Comparison of ENCODE assay signal across 8 cellular contexts in genomic region chr11:14520902-14521151, GRCh38. TPM values are rescaled to one million over a fixed set of nuclear protein-coding genes. Genes with fewer than 3 reads are reported as not detected.
DNase-seq lines count a peak whose midpoint lies in the region; ATAC-seq and TF ChIP-seq lines count a peak whose summit lies in the region.

No MANE protein-coding gene starts in this region.

- peak overlapping the region; percentile 79 for H3K4me2 ChIP-seq in SU-DHL-6 (ENCODE audit: low read depth, low read length, poor library complexity, severe bottlenecking)
- H3K4me2 ChIP-seq in skeletal muscle satellite cell (ENCODE audit: low read length), result peak overlapping the region; percentile 83

- peaks cover 28% of the 10 kb centered on the region for H3F3A ChIP-seq in SU-DHL-6 (ENCODE audit: insufficient read depth)

- H3K4me3 ChIP-seq in H7 (ENCODE audit: insufficient read depth, low read depth, low read length) (peak overlapping the region; percentile 57), SU-DHL-6 (ENCODE audit: insufficient read depth, low read length, poor library complexity, severe bottlenecking) (peak overlapping the region; percentile 69), fibroblast of the aortic adventitia (ENCODE audit: low read depth, low read length) (peak overlapping the region; percentile 68), skeletal muscle satellite cell (ENCODE audit: low read length) (peak overlapping the region; percentile 88)

- ATAC-seq in HG02763 (IDR thresholded peaks at IDR 0.05; ENCODE audit: unreplicated experiment) (no peak), HG02642 (IDR thresholded peaks at IDR 0.05; ENCODE audit: poor library complexity, unreplicated experiment) (no peak)

- H4K20me1 ChIP-seq in SU-DHL-6 (ENCODE audit: low read depth, low read length), result no peaks in the 10 kb centered on the region

- TF ChIP-seq CTCF in SU-DHL-6 (IDR thresholded peaks at IDR 0.05; ENCODE audit: insufficient read depth, low read length, poor library complexity, severe bottlenecking), result no peak
- no peak for TF ChIP-seq CTCF in fibroblast of the aortic adventitia (IDR thresholded peaks at IDR 0.05; ENCODE audit: insufficient read depth, low read length)

- H3K9me3 ChIP-seq in SU-DHL-6 (ENCODE audit: insufficient read depth, low read length) (no peaks in the 10 kb centered on the region), skeletal muscle satellite cell (replicated peaks; ENCODE audit: low read length) (no peaks in the 10 kb centered on the region)

- H2AFZ ChIP-seq in SU-DHL-6 (ENCODE audit: low read depth, low read length, severe bottlenecking), result peak overlapping the region; percentile 96

- no peak overlapping the region for H3K27ac ChIP-seq in SU-DHL-6 (ENCODE audit: low read depth, low read length)

- peaks cover 9% of the 10 kb centered on the region for H3K4me1 ChIP-seq in skeletal muscle satellite cell (ENCODE audit: control insufficient read depth, insufficient read depth, low read length)

- DNase-seq in H7, result no peak
- DNase-seq in fibroblast of the aortic adventitia (ENCODE audit: low read depth), result no peak
- no peak for DNase-seq in NCI-H524 treated with DMSO at 0.1 percent for 48 hours (lab: John Stamatoyannopoulos, UW)
- DNase-seq in activated CD4-positive, alpha-beta T cell treated with anti-CD3 and anti-CD28 coated beads, Interleukin-2, amount 50 U/mL, for 1 hour, result no peak

- no peaks in the 10 kb centered on the region for H3K9me2 ChIP-seq in SU-DHL-6 (replicated peaks; ENCODE audit: insufficient read depth, low read length)

- H3K79me2 ChIP-seq in SU-DHL-6 (ENCODE audit: insufficient read depth, low read length), result peaks cover 26% of the 10 kb centered on the region

- H3K36me3 ChIP-seq in H7 (replicated peaks; ENCODE audit: control insufficient read depth, insufficient read depth, low read length), result peaks cover 2% of the 10 kb centered on the region
- H3K36me3 ChIP-seq in SU-DHL-6 (ENCODE audit: low read length), result peaks cover 18% of the 10 kb centered on the region
- peaks cover 21% of the 10 kb centered on the region for H3K36me3 ChIP-seq in skeletal muscle satellite cell (ENCODE audit: insufficient read depth, low read length)

- H3K27me3 ChIP-seq in H7 (ENCODE audit: control insufficient read depth, insufficient read depth, low read length), result no peaks in the 10 kb centered on the region
- H3K27me3 ChIP-seq in SU-DHL-6 (ENCODE audit: low read length), result no peaks in the 10 kb centered on the region
- no peaks in the 10 kb centered on the region for H3K27me3 ChIP-seq in skeletal muscle satellite cell (ENCODE audit: control insufficient read depth, insufficient read depth, low read length)

- peak overlapping the region; percentile 81 for H3K9ac ChIP-seq in SU-DHL-6 (ENCODE audit: low read length)
- peak overlapping the region; percentile 98 for H3K9ac ChIP-seq in skeletal muscle satellite cell (ENCODE audit: low read depth, low read length)

RNA-seq across cellular contexts. Expression of gene PSMA1, which starts 0.6 kb away (rescaled TPM):
- 214 and 252 TPM in 2 replicates for total RNA-seq in H7 (2014; rRNA removed; shearing (Covaris generic))
- 110 and 125 TPM in 2 replicates for total RNA-seq in fibroblast of the aortic adventitia (ENCODE audit: low replicate concordance)
- total RNA-seq in skeletal muscle satellite cell (2012; rRNA removed), result 156 and 172 TPM in 2 replicates

RNA-seq across cellular contexts. Expression of gene COPB1, which starts 21.2 kb away (rescaled TPM):
- 157 and 184 TPM in 2 replicates for total RNA-seq in H7 (2014; rRNA removed; shearing (Covaris generic))
- total RNA-seq in fibroblast of the aortic adventitia (ENCODE audit: low replicate concordance), result 184 and 221 TPM in 2 replicates
- 216 and 241 TPM in 2 replicates for total RNA-seq in skeletal muscle satellite cell (2012; rRNA removed)
